In genomic region chr22:31895317-31896133, GRCh38 we compare ENCODE assay signal across 17 cellular contexts. TPM values are rescaled to one million over a fixed set of nuclear protein-coding genes. Genes with fewer than 3 reads are reported as not detected.
A peak's percentile ranks its signal among the peaks of the same experiment; 100 is the strongest.
DNase-seq lines count a peak whose midpoint lies in the region; ATAC-seq and TF ChIP-seq lines count a peak whose summit lies in the region.
"Had no signal": no experiment of that assay in that cellular context is flagged by ENCODE, and none has a peak within 500 bp of the region (broad histone marks: within the 10 kb centered on the region; RNA-seq: fewer than 3 reads in every experiment).

No MANE protein-coding gene starts in this region.

- H3K27me3 ChIP-seq in GM23338 (ENCODE audit: insufficient read depth) = no peaks in the 10 kb centered on the region
- H3K27me3 ChIP-seq in SK-N-SH (ENCODE audit: insufficient read depth) = no peaks in the 10 kb centered on the region

- H3K27me3 Mint-ChIP-seq in GM23338 (ENCODE audit: insufficient read depth, low read depth, poor library complexity) = no peaks in the 10 kb centered on the region
- H3K27me3 Mint-ChIP-seq in brain = no peaks in the 10 kb centered on the region
- peaks cover 3% of the 10 kb centered on the region for H3K27me3 Mint-ChIP-seq in nephron progenitor cell (ENCODE audit: low read depth, poor library complexity)

- no peak for ATAC-seq in GM23338
- no peak for ATAC-seq in GM19455 (IDR thresholded peaks at IDR 0.05; ENCODE audit: unreplicated experiment)
- no peak for ATAC-seq in HG03175 (IDR thresholded peaks at IDR 0.05; ENCODE audit: unreplicated experiment)
- ATAC-seq: PC-3 had no signal

- no peaks in the 10 kb centered on the region for H3K36me3 Mint-ChIP-seq in GM23338 (ENCODE audit: low read depth)
- peaks cover 29% of the 10 kb centered on the region for H3K36me3 Mint-ChIP-seq in brain
- peaks cover 25% of the 10 kb centered on the region for H3K36me3 Mint-ChIP-seq in nephron progenitor cell (ENCODE audit: low read depth)

- POLR2A ChIA-PET in SK-N-SH (lab: Yijun Ruan, JAX) = interaction anchor here (0.6 kb wide), 1 partner anchor 44 kb away, joined by 4 read pairs; no protein-coding TSS in a partner anchor

- TF ChIP-seq CTCF in GM23338 (conservative IDR thresholded peaks at IDR 0.05; ENCODE audit: low read depth in 2 of 2) (no peak), brain (conservative IDR thresholded peaks at IDR 0.05) (no peak), nephron progenitor cell (IDR thresholded peaks at IDR 0.05) (no peak), SK-N-SH (IDR thresholded peaks at IDR 0.05) (no peak)

- H3K9ac ChIP-seq in SK-N-SH = no peak overlapping the region

- H3K27ac Mint-ChIP-seq in GM23338 (no peak overlapping the region; the same call in 1 of the 2 replicates), brain (peak overlapping the region in 3 of 5 experiments; percentile 32 to 84 (median 66)), nephron progenitor cell (peak overlapping the region; percentile 42)

- H3K4me1 ChIP-seq in GM23338 (ENCODE audit: insufficient read depth) (peaks cover 26% of the 10 kb centered on the region), SK-N-SH (ENCODE audit: control insufficient read depth in 1 of 2, insufficient read depth in 2 of 2, low read depth in 1 of 2, low read length in 1 of 2) (peaks cover 4 to 19% of the 10 kb centered on the region in 2 experiments; a peak in 2 of 4 replicates)
- H3K4me1 ChIP-seq: Caco-2, HAP-1 had no signal

- H3K27ac ChIP-seq in GM23338 (ENCODE audit: low read depth) = 0 out of 2 replicates have a peak overlapping the region, but pooled peaks have one; percentile 45
- no peak overlapping the region for H3K27ac ChIP-seq in SK-N-SH (ENCODE audit: low read depth in 2 of 2, low read length in 1 of 2)

- no peaks in the 10 kb centered on the region for H3K79me2 ChIP-seq in GM23338 (replicated peaks; ENCODE audit: insufficient read depth)
- no peaks in the 10 kb centered on the region for H3K79me2 ChIP-seq in SK-N-SH (ENCODE audit: insufficient read depth)

- H4K20me1 ChIP-seq in GM23338 (replicated peaks; ENCODE audit: insufficient read depth) (no peaks in the 10 kb centered on the region), SK-N-SH (ENCODE audit: insufficient read depth) (no peaks in the 10 kb centered on the region)

- CTCF ChIA-PET in SK-N-SH (lab: Yijun Ruan, JAX) = interaction anchor here (0.7 to 1.7 kb wide), 2 partner anchors 75 to 231 kb away, joined by 3 to 5 read pairs; no protein-coding TSS in a partner anchor

- 97% methylated on average over 2 of the region's 2 CpGs for WGBS in SK-N-SH (ENCODE audit: low lambda C conversion rate)

- DNase-seq in GM23338 (ENCODE audit: low spot score) = no peak
- peak; percentile 91 for DNase-seq in OCI-M1 (lab: John Stamatoyannopoulos, UW)
- DNase-seq in nephron progenitor cell = no peak
- no peak for DNase-seq in SK-N-SH
- no peak for DNase-seq in NCI-H2107 (lab: John Stamatoyannopoulos, UW)
- DNase-seq: Caco-2, DMS153, GDM1, NCI-H1092 treated with DMSO at 0.1 percent for 48 hours, NCI-H2081, NCI-H748 treated with DMSO at 0.1 percent for 48 hours, PC-3 had no signal

- H3K9me2 ChIP-seq in GM23338 (ENCODE audit: insufficient read depth) (peaks cover 3% of the 10 kb centered on the region; the same call in 1 of the 2 replicates), SK-N-SH (no peaks in the 10 kb centered on the region)

- no peaks in the 10 kb centered on the region for H3K9me3 Mint-ChIP-seq in GM23338
- no peaks in the 10 kb centered on the region for H3K9me3 Mint-ChIP-seq in brain
- no peaks in the 10 kb centered on the region for H3K9me3 Mint-ChIP-seq in nephron progenitor cell

- no peak for TF ChIP-seq RAD21 in SK-N-SH (IDR thresholded peaks at IDR 0.05; ENCODE audit: low read length)

- H3K4me3 ChIP-seq in GM23338 (no peak overlapping the region), SK-N-SH (ENCODE audit: low read depth in 2 of 2, low read length in 1 of 2) (no peak overlapping the region)
- H3K4me3 ChIP-seq: HAP-1 had no signal

- no peaks in the 10 kb centered on the region for H3K9me3 ChIP-seq in SK-N-SH
- H3K9me3 ChIP-seq: Caco-2, HAP-1 had no signal

- H3K4me3 Mint-ChIP-seq in GM23338 (no peak overlapping the region), brain (no peak overlapping the region), nephron progenitor cell (no peak overlapping the region)
- H3K4me3 Mint-ChIP-seq: CD14-positive monocyte had no signal

- H3K4me1 Mint-ChIP-seq in GM23338 (peaks cover 43% of the 10 kb centered on the region), brain (peaks cover 75% of the 10 kb centered on the region), nephron progenitor cell (peaks cover 49% of the 10 kb centered on the region)
- H3K4me1 Mint-ChIP-seq: CD14-positive monocyte had no signal

- H3K36me3 ChIP-seq in GM23338 (ENCODE audit: insufficient read depth) = no peaks in the 10 kb centered on the region
- H3K36me3 ChIP-seq in SK-N-SH (replicated peaks in 1 of 2; ENCODE audit: control insufficient read depth in 1 of 2, insufficient read depth in 2 of 2, low read length in 1 of 2) = peaks cover 0 to 14% of the 10 kb centered on the region in 2 experiments

- TF ChIP-seq EP300 in SK-N-SH (IDR thresholded peaks at IDR 0.05; ENCODE audit: borderline replicate concordance in 1 of 2, low read depth in 1 of 2, low read length in 1 of 2) = no peak

- no peak overlapping the region for H2AFZ ChIP-seq in GM23338
- no peak overlapping the region for H2AFZ ChIP-seq in SK-N-SH (ENCODE audit: low read depth)

- H3K4me2 ChIP-seq in GM23338 (no peak overlapping the region), SK-N-SH (no peak overlapping the region)

- no peaks in the 10 kb centered on the region; the same call in 1 of the 2 replicates for H3F3A ChIP-seq in GM23338 (replicated peaks; ENCODE audit: low read depth)
- no peaks in the 10 kb centered on the region for H3F3A ChIP-seq in SK-N-SH (replicated peaks; ENCODE audit: insufficient read depth)

TF ChIP-seq in GM23338, 12 proteins besides CTCF, POLR2A, EP300 and RAD21 (continues in another document):
- TF ChIP-seq ZNF331 (CRISPR knock-in tag; IDR thresholded peaks at IDR 0.05; ENCODE audit: low read depth) = no peak

TF ChIP-seq in SK-N-SH, 30 proteins besides CTCF, POLR2A, EP300 and RAD21:
- TF ChIP-seq EZH2phosphoT487 (IDR thresholded peaks at IDR 0.05; ENCODE audit: borderline replicate concordance, low read depth) = no peak
- no peak for TF ChIP-seq TEAD4 (IDR thresholded peaks at IDR 0.05; ENCODE audit: borderline replicate concordance, insufficient read depth)
- no peak for TF ChIP-seq MEF2A (IDR thresholded peaks at IDR 0.05; ENCODE audit: borderline replicate concordance, low read depth)
- no peak for TF ChIP-seq PBX3 (IDR thresholded peaks at IDR 0.05)

RNA-seq across cellular contexts. Expression of gene YWHAH, which starts 48.8 kb away (rescaled TPM):
- 263 and 277 TPM in 2 replicates for total RNA-seq in GM23338 (2014; rRNA removed; shearing (Covaris generic))
- 254 and 283 TPM in 2 replicates for polyA plus RNA-seq in GM23338 (2016; fragmentation: Nextera tagmentation; extraction: Ambion mirVana)
- polyA plus RNA-seq in brain (ENCODE audit: insufficient read depth, low read depth, low replicate concordance) = 285 TPM
- 87.4 and 102 TPM in 2 replicates for polyA plus RNA-seq in SK-N-SH (2012; rRNA removed)
- 115 and 122 TPM in 2 replicates for polyA plus RNA-seq in SK-N-SH (2012; cell fraction: cytosol; rRNA removed)
- 28.5 and 38.3 TPM in 2 replicates for polyA plus RNA-seq in SK-N-SH (2012; cell fraction: nucleus; rRNA removed)
